ENCODE assay signal across 17 cellular contexts in genomic region chr12:124832856-124833255, GRCh38. TPM values are rescaled to one million over a fixed set of nuclear protein-coding genes. Genes with fewer than 3 reads are reported as not detected.
DNase-seq lines count a peak whose midpoint lies in the region; ATAC-seq, FAIRE-seq and TF ChIP-seq lines count a peak whose summit lies in the region.
"Had no signal": no experiment of that assay in that cellular context is flagged by ENCODE, and none has a peak within 500 bp of the region (broad histone marks: within the 10 kb centered on the region; RNA-seq: fewer than 3 reads in every experiment).

No MANE protein-coding gene starts in this region.

- H3K36me3 Mint-ChIP-seq in Caco-2 (ENCODE audit: insufficient read depth, unreplicated experiment), result peaks cover 14% of the 10 kb centered on the region
- H3K36me3 Mint-ChIP-seq in HFFc6 (ENCODE audit: low read depth), result peaks cover 16% of the 10 kb centered on the region
- H3K36me3 Mint-ChIP-seq in natural killer cell treated with Interleukin-12 subunit alpha and Interleukin-12 subunit beta and Interleukin-15 and Interleukin-18, amount 100 ng/mL, for 72 hours, result no peaks in the 10 kb centered on the region

- H3K56ac ChIP-seq in mesendoderm (ENCODE audit: low read length), result no peak overlapping the region

- H3K23ac ChIP-seq in mesendoderm (ENCODE audit: low read length), result no peak overlapping the region

- H4K5ac ChIP-seq in mesendoderm (ENCODE audit: low read length), result no peak overlapping the region

- BruUV-seq in Caco-2 (replicated peaks; lab: Mats Ljungman, UMichigan), result no TSS peak

- H3K27me3 ChIP-seq in Caco-2 (replicated peaks; ENCODE audit: control insufficient read depth, insufficient read depth, low read length) (no peaks in the 10 kb centered on the region), mesendoderm (ENCODE audit: insufficient read depth, low read length, poor library complexity) (no peaks in the 10 kb centered on the region)
- H3K27me3 ChIP-seq: SJSA1 had no signal

- in situ Hi-C loops in ACHN (cut with HindIII; ENCODE audit: low pct_ligation_motif_present, low pct_unique_long_range_greater_than_20kb, low sequenced_read_pairs), result no loop called here

- H3K27ac ChIP-seq in caudate nucleus (ENCODE audit: low read depth, low read length), result peak overlapping the region; percentile 84
- no peak overlapping the region for H3K27ac ChIP-seq in mesendoderm (ENCODE audit: low read depth, low read length)
- no peak overlapping the region for H3K27ac ChIP-seq in kidney (ENCODE audit: low read depth in 2 of 2, low read length in 2 of 2)
- H3K27ac ChIP-seq: SJSA1 had no signal

- peaks cover 19% of the 10 kb centered on the region for H3K79me1 ChIP-seq in mesendoderm (ENCODE audit: low read length)

- DNase-seq in Caco-2 (no peak), HFFc6 (no peak), caudate nucleus (lab: John Stamatoyannopoulos, UW) (no peak), mesendoderm (peak; percentile 75), kidney (no peak), GM10266 (ENCODE audit: extremely low spot score) (no peak), ACHN (no peak)
- DNase-seq in natural killer cell treated with Interleukin-12 subunit alpha and Interleukin-12 subunit beta and Interleukin-15 and Interleukin-18, amount 100 ng/mL, for 72 hours (ENCODE audit: low spot score), result no peak
- DNase-seq: CD8-positive, alpha-beta memory T cell; DMS79; HCEC 1CT; NCI-H1092 treated with DMSO at 0.1 percent for 48 hours; NCI-H510A; NCI-H774; OCI-M1 had no signal

- peaks cover 34% of the 10 kb centered on the region for H3K4me1 Mint-ChIP-seq in Caco-2 (ENCODE audit: low read depth, unreplicated experiment)
- H3K4me1 Mint-ChIP-seq in HFFc6 (ENCODE audit: low read depth), result peaks cover 80% of the 10 kb centered on the region
- H3K4me1 Mint-ChIP-seq in natural killer cell treated with Interleukin-12 subunit alpha and Interleukin-12 subunit beta and Interleukin-15 and Interleukin-18, amount 100 ng/mL, for 72 hours (ENCODE audit: low read depth in 2 of 2), result peaks cover 0 to 18% of the 10 kb centered on the region in 2 donors
- H3K4me1 Mint-ChIP-seq: CD8-positive, alpha-beta memory T cell had no signal

- no peak overlapping the region for H3K4me2 ChIP-seq in mesendoderm (ENCODE audit: low read length)

- no peak overlapping the region for H2AK5ac ChIP-seq in mesendoderm (ENCODE audit: low read length)

- no peak overlapping the region for H2BK5ac ChIP-seq in mesendoderm (ENCODE audit: low read length)

- no peak overlapping the region for H3K4me3 ChIP-seq in Caco-2 (ENCODE audit: low read depth, low read length)
- H3K4me3 ChIP-seq in mesendoderm (ENCODE audit: low read length), result no peak overlapping the region
- H3K4me3 ChIP-seq in kidney (ENCODE audit: low read length in 2 of 2), result no peak overlapping the region
- H3K4me3 ChIP-seq: K562, SJSA1 had no signal

- intact Hi-C loops in Caco-2 (cut with micrococcal nuclease; ENCODE audit: unreplicated experiment), result no loop called here
- intact Hi-C loops in kidney (cut with DNase I), result no loop called here

- no peak overlapping the region for H3K4ac ChIP-seq in mesendoderm (ENCODE audit: low read depth, low read length)

- peaks cover 2% of the 10 kb centered on the region for H3K79me2 ChIP-seq in mesendoderm (ENCODE audit: control insufficient read depth, insufficient read depth, low read length)

- no peak overlapping the region for H2BK120ac ChIP-seq in mesendoderm (ENCODE audit: low read depth, low read length)

- no peaks in the 10 kb centered on the region; the same call in 1 of the 2 replicates for H3K36me3 ChIP-seq in Caco-2 (ENCODE audit: control insufficient read depth, insufficient read depth, low read length)
- no peaks in the 10 kb centered on the region for H3K36me3 ChIP-seq in mesendoderm (ENCODE audit: control insufficient read depth, insufficient read depth, low read length)
- no peaks in the 10 kb centered on the region for H3K36me3 ChIP-seq in kidney (ENCODE audit: control insufficient read depth in 1 of 2, insufficient read depth in 2 of 2, low read length in 2 of 2)
- H3K36me3 ChIP-seq: SJSA1 had no signal

- no peak overlapping the region for H3K4me3 Mint-ChIP-seq in Caco-2 (ENCODE audit: unreplicated experiment)
- H3K4me3 Mint-ChIP-seq in HFFc6, result peak overlapping the region; percentile 2; the same call in 1 of the 2 replicates
- no peak overlapping the region for H3K4me3 Mint-ChIP-seq in natural killer cell treated with Interleukin-12 subunit alpha and Interleukin-12 subunit beta and Interleukin-15 and Interleukin-18, amount 100 ng/mL, for 72 hours
- H3K4me3 Mint-ChIP-seq: CD8-positive, alpha-beta memory T cell had no signal

- POLR2A ChIA-PET in Caco-2 (lab: Charles Lee), result no interaction called here

- no CpG with 5 or more reads among the region's 4 CpGs for WGBS in mesendoderm (ENCODE audit: extremely low coverage, insufficient coverage, low lambda C conversion rate)

- no peak for ATAC-seq in natural killer cell treated with Interleukin-12 subunit alpha and Interleukin-12 subunit beta and Interleukin-15 and Interleukin-18, amount 100 ng/mL, for 72 hours

- H3K9me3 ChIP-seq in Caco-2 (peaks cover 8% of the 10 kb centered on the region; the same call in 1 of the 2 replicates), kidney (ENCODE audit: control insufficient read depth in 1 of 2, low read length in 2 of 2) (no peaks in the 10 kb centered on the region)

- H3K9me3 Mint-ChIP-seq in Caco-2 (ENCODE audit: unreplicated experiment), result no peaks in the 10 kb centered on the region
- H3K9me3 Mint-ChIP-seq in HFFc6, result peaks cover 11% of the 10 kb centered on the region
- no peaks in the 10 kb centered on the region for H3K9me3 Mint-ChIP-seq in natural killer cell treated with Interleukin-12 subunit alpha and Interleukin-12 subunit beta and Interleukin-15 and Interleukin-18, amount 100 ng/mL, for 72 hours

- H2BK15ac ChIP-seq in mesendoderm (replicated peaks; ENCODE audit: low read depth), result no peak overlapping the region

- FAIRE-seq in kidney (lab: Jason Lieb, UNC), result no peak
- FAIRE-seq: K562 had no signal

- H3K9ac ChIP-seq in mesendoderm (ENCODE audit: low read length) (no peak overlapping the region), kidney (ENCODE audit: low read length in 2 of 2) (no peak overlapping the region)

- no peak overlapping the region for H4K8ac ChIP-seq in mesendoderm (ENCODE audit: low read depth, low read length)

- H3K4me1 ChIP-seq in Caco-2, result peaks cover 27% of the 10 kb centered on the region
- peaks cover 13% of the 10 kb centered on the region for H3K4me1 ChIP-seq in mesendoderm (ENCODE audit: control insufficient read depth, low read depth, low read length)
- H3K4me1 ChIP-seq in kidney (ENCODE audit: control insufficient read depth in 1 of 2, insufficient read depth in 1 of 2, low read depth in 1 of 2, low read length in 2 of 2), result peaks cover 6 to 7% of the 10 kb centered on the region in 2 donors

- no peak overlapping the region for H3K18ac ChIP-seq in mesendoderm (ENCODE audit: low read length)

- TF ChIP-seq CTCF in Caco-2 (IDR thresholded peaks at IDR 0.05; ENCODE audit: insufficient read depth in 1 of 2, low read depth in 1 of 2, low read length in 1 of 2, severe bottlenecking in 1 of 2, unreplicated experiment in 1 of 2), result no peak
- no peak for TF ChIP-seq CTCF in HFFc6 (IDR thresholded peaks at IDR 0.05)
- TF ChIP-seq CTCF in kidney (IDR thresholded peaks at IDR 0.05; ENCODE audit: borderline replicate concordance, extremely low read depth, insufficient read depth), result no peak
- no peak for TF ChIP-seq CTCF in GM10266 (IDR thresholded peaks at IDR 0.05; ENCODE audit: control insufficient read depth, insufficient read depth, low read depth, missing control alignments)

- H3K27me3 Mint-ChIP-seq in Caco-2 (ENCODE audit: insufficient read depth, unreplicated experiment), result no peaks in the 10 kb centered on the region
- peaks cover 8% of the 10 kb centered on the region for H3K27me3 Mint-ChIP-seq in HFFc6 (ENCODE audit: insufficient read depth)
- peaks cover 0 to 2% of the 10 kb centered on the region in 2 donors for H3K27me3 Mint-ChIP-seq in natural killer cell treated with Interleukin-12 subunit alpha and Interleukin-12 subunit beta and Interleukin-15 and Interleukin-18, amount 100 ng/mL, for 72 hours

- H3K27ac Mint-ChIP-seq in Caco-2 (ENCODE audit: unreplicated experiment), result peak overlapping the region; percentile 77
- 0 out of 2 replicates have a peak overlapping the region, but pooled peaks have one; percentile 14 for H3K27ac Mint-ChIP-seq in HFFc6
- no peak overlapping the region for H3K27ac Mint-ChIP-seq in natural killer cell treated with Interleukin-12 subunit alpha and Interleukin-12 subunit beta and Interleukin-15 and Interleukin-18, amount 100 ng/mL, for 72 hours

- CTCF ChIA-PET in Caco-2 (lab: Charles Lee), result interaction anchor here (0.6 to 2.2 kb wide), 2 partner anchors 74 to 398 kb away, joined by 3 to 6 read pairs; no protein-coding TSS in a partner anchor

RNA-seq across cellular contexts. Expression of gene SCARB1, which starts 30.8 kb away (rescaled TPM):
- total RNA-seq in Caco-2 (2022), result 104 and 106 TPM in 2 replicates
- total RNA-seq in HFFc6 (2021; fragmentation: NEBNext Ultra II Directional; extraction: Animal tissue kit (Norgen Biotek cat#: 25700)), result 10 to 100 TPM; 34.8 to 46.3 (median 36.8) TPM
- 55.4 TPM for polyA plus RNA-seq in mesendoderm (2013, experiment 1 of 2)
- 56.4 TPM for polyA plus RNA-seq in mesendoderm (2013, experiment 2 of 2)
- total RNA-seq in kidney, result 13.2 TPM
- polyA plus RNA-seq in kidney (ENCODE audit: insufficient read depth, low read depth, low replicate concordance), result 12.3 TPM
- total RNA-seq in natural killer cell treated with Interleukin-12 subunit alpha and Interleukin-12 subunit beta and Interleukin-15 and Interleukin-18, amount 100 ng/mL, for 72 hours, result 10 to 100 TPM in 1 of 2 donors, 1 to 10 TPM in 1; 10.0 to 45.6 TPM

Comparison
In these comparisons a context has a peak if more than half of its experiments do, and no peak if none do; other contexts are left out.
1. H3K27ac Mint-ChIP-seq: peak in Caco-2 (single experiment) and HFFc6 (single experiment); none in natural killer cell treated with Interleukin-12 subunit alpha and Interleukin-12 subunit beta and Interleukin-15 and Interleukin-18, amount 100 ng/mL, for 72 hours (0 of 2).